In the genomic region with DNA sequence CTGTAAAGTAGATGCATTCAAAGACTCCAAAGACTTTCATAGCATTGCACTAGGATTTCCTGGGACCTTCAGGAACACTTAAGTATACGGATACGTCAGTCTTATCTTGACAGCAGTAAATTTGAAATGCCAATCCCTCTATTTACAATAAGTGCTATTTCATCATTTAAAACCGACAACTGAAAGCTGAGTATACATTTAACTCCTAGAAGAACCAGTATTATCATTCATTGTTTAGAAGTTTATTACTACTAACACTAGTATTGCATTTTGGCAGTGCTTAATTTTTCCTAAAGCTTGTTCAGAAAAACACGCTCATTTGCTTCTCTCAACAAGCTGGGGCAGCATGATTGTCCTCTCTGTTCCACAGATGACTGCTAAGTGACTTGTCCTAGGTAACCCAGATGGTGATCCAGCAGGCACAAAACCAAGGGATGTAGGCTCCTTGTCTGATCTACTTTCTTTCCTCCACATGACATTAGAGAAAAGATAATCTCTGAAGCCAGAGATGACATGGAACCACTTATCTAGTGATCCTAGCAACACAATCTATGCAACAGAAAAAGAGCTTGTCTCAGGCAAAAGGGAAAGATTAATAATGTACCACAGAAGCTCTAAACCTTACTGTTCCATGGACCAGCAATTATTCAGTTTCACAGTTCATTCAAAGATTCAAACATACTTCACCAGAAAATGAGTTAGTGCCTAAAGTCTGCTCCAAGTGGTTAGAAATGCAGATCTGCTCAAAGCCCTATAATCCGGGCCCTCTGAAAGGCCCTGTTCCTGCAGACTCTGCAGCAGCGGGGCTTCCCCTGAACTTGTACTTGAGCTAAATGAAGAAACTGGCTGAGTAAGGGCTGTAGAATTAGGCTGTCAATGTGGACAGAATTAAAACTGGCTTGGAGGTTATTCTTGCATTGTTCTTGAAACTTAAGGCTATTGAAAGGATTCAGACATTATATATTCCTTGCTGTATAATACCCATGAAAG, we compare ENCODE assay signal across 8 cellular contexts. TPM values are rescaled to one million over a fixed set of nuclear protein-coding genes. Genes with fewer than 3 reads are reported as not detected.
DNase-seq lines count a peak whose midpoint lies in the region; ATAC-seq and TF ChIP-seq lines count a peak whose summit lies in the region.

No MANE protein-coding gene starts in this region.

- H3K27ac ChIP-seq in MM.1S (ENCODE audit: low read length) (peak overlapping the region; percentile 81), vagina (peak overlapping the region; percentile 84)

- H3K36me3 ChIP-seq in MM.1S (replicated peaks; ENCODE audit: insufficient read depth, low read length) (0 out of 2 replicates have a peak, but pooled peaks cover 9% of the 10 kb centered on the region), vagina (no peaks in the 10 kb centered on the region)

- no peaks in the 10 kb centered on the region for H3K9me3 Mint-ChIP-seq in mesothelial cell of epicardium

- 36 to 37% methylated on average over 6 of the region's 6 CpGs for WGBS in lower leg skin, 2 donors

- peak overlapping the region; percentile 97 for H3K4me3 Mint-ChIP-seq in mesothelial cell of epicardium

- TF ChIP-seq CTCF in MM.1S (IDR thresholded peaks at IDR 0.05; ENCODE audit: low read length) (no peak; the same call in 1 of the 2 replicates), mesothelial cell of epicardium (IDR thresholded peaks at IDR 0.05; ENCODE audit: unreplicated experiment) (no peak), vagina (IDR thresholded peaks at IDR 0.05) (no peak), lower leg skin (IDR thresholded peaks at IDR 0.05) (no peak)

- TF ChIP-seq POLR2A in vagina (IDR thresholded peaks at IDR 0.05) (no peak), lower leg skin (IDR thresholded peaks at IDR 0.05) (no peak)

- H3K9ac ChIP-seq in MM.1S (ENCODE audit: low read length): peak overlapping the region; percentile 63; the same call in 1 of the 2 replicates

- H3K27ac Mint-ChIP-seq in mesothelial cell of epicardium: peak overlapping the region; percentile 94

- peak; percentile 27 for ATAC-seq in GM21360 (IDR thresholded peaks at IDR 0.05; ENCODE audit: unreplicated experiment)
- no peak for ATAC-seq in HG03521 (IDR thresholded peaks at IDR 0.05; ENCODE audit: unreplicated experiment)

- no peaks in the 10 kb centered on the region for H3K9me2 ChIP-seq in MM.1S (replicated peaks; ENCODE audit: insufficient read depth, low read length)

- H3K4me1 ChIP-seq in MM.1S (ENCODE audit: low read length): peaks cover 23% of the 10 kb centered on the region
- H3K4me1 ChIP-seq in vagina: peaks cover 78% of the 10 kb centered on the region

- H3K27me3 ChIP-seq in MM.1S (replicated peaks; ENCODE audit: insufficient read depth, low read length): no peaks in the 10 kb centered on the region
- no peaks in the 10 kb centered on the region for H3K27me3 ChIP-seq in vagina

- no peaks in the 10 kb centered on the region for H3K27me3 Mint-ChIP-seq in mesothelial cell of epicardium (ENCODE audit: low read depth)

- H3K9me3 ChIP-seq in MM.1S (replicated peaks; ENCODE audit: insufficient read depth, low read length): no peaks in the 10 kb centered on the region
- H3K9me3 ChIP-seq in vagina: no peaks in the 10 kb centered on the region

- peaks cover 48% of the 10 kb centered on the region for H3F3A ChIP-seq in MM.1S (ENCODE audit: insufficient read depth, low read length)

- peaks cover 1% of the 10 kb centered on the region for H3K36me3 Mint-ChIP-seq in mesothelial cell of epicardium

- no peak overlapping the region for H2AFZ ChIP-seq in MM.1S (ENCODE audit: low read length)

- peak overlapping the region; percentile 89 for H3K4me2 ChIP-seq in MM.1S (ENCODE audit: low read depth, low read length)

- peaks cover 77% of the 10 kb centered on the region for H3K4me1 Mint-ChIP-seq in mesothelial cell of epicardium

- H3K4me3 ChIP-seq in MM.1S (ENCODE audit: low read length) (peak overlapping the region; percentile 86), vagina (peak overlapping the region; percentile 17 to 68), lower leg skin (ENCODE audit: low read depth, poor library complexity, severe bottlenecking) (no peak overlapping the region)

- intact Hi-C loops in vagina (cut with DNase I): no loop called here
- intact Hi-C loops in lower leg skin (cut with DNase I; ENCODE audit: low total_unique reads): no loop called here

- H4K20me1 ChIP-seq in MM.1S (ENCODE audit: insufficient read depth, low read length): no peaks in the 10 kb centered on the region

- peak; percentile 51 for DNase-seq in Ammon's horn (ENCODE audit: low spot score)
- DNase-seq in MM.1S: peak; percentile 87
- DNase-seq in astrocyte of the hippocampus (ENCODE audit: low read depth, low spot score): peak; percentile 58
- DNase-seq in mesothelial cell of epicardium (ENCODE audit: low spot score in 2 of 2, unreplicated experiment in 2 of 2): no peak
- DNase-seq in vagina (ENCODE audit: extremely low spot score in 2 of 2): no peak
- no peak for DNase-seq in lower leg skin (ENCODE audit: low spot score in 2 of 2)

- peaks cover 97% of the 10 kb centered on the region for H3K79me2 ChIP-seq in MM.1S (ENCODE audit: low read length)

RNA-seq across cellular contexts. Expression of a gene that starts 5.2 kb away (rescaled TPM):
- 36.4 to 38.4 TPM (median 38.3 TPM) in 3 replicates for total RNA-seq in mesothelial cell of epicardium
- 36.3 TPM for total RNA-seq in vagina
- 10 to 100 TPM; 17.6 to 31.6 (median 25.8) TPM for total RNA-seq in lower leg skin

RNA-seq across cellular contexts. Expression of a gene that starts 51.9 kb away (rescaled TPM):
- 25.6 to 27.0 TPM (median 25.8 TPM) in 3 replicates for total RNA-seq in mesothelial cell of epicardium
- total RNA-seq in vagina: 29.5 TPM
- 10 to 100 TPM in 1 of 4 donors, 1 to 10 TPM in 3; 5.4 to 15.2 (median 7.8) TPM for total RNA-seq in lower leg skin

RNA-seq across cellular contexts. Expression of a gene that starts 52.0 kb away (rescaled TPM):
- total RNA-seq in mesothelial cell of epicardium (12.2 to 12.9 TPM (median 12.7 TPM) in 3 replicates), vagina (5.4 TPM), lower leg skin (10 to 100 TPM in 1 of 4 donors, 1 to 10 TPM in 3; 4.0 to 10.2 (median 5.3) TPM)

Comparison
In these comparisons a context has a peak if more than half of its experiments do, and no peak if none do; other contexts are left out.
1. DNase-seq: peak in Ammon's horn (single experiment), MM.1S (single experiment) and astrocyte of the hippocampus (single experiment); none in mesothelial cell of epicardium (0 of 2), vagina (0 of 2) and lower leg skin (0 of 2).